ENCODE assay signal across 1 cellular context in the genomic region with DNA sequence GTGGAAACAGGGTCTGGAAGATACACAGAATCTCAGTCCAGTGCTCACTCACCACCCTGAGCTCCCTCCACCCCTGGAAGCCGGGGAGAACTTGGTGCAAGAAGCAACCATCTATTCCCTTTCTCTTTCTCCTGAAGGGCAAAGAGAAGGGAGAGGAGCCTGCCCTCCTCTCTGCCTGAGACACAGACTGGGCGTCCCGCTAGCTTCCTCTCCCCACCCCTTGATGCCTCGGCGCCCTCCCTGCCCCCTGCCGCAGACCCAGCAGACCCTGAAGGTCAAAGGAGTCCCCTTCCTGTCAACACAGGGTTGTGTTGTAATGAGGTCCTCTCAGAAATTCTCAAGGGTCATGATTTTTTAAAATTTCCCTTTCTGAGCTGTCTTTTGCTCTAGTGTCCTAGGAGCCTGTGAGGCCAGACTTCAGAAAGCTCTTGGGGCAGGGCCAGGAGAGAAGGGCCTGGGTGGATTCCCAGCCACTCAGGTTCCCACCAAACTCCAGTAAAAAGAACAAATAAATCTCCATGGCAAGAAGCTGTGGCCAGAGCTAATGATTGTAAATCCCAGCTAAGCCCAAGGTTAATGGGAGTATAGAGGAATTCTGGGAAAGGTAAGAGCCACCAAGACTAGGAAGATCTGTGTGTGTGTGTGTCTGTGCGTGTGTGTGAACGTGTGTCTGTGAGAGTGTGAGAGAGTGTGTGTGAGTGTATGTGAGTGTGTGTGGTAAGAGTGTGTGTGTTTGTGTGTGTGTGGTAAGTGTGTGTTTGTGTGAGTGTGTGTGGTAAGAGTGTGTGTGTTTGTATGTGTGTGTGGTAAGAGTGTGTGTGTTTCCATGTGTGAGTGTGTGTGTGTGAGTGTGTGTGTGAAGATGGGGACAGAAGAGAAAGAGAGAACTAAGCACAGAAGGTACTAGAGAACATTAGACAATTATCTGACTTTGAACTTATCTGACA.
TF ChIP-seq lines count a peak whose summit lies in the region.

No MANE protein-coding gene starts in this region.

TF ChIP-seq in HepG2, 621 proteins besides CTCF, POLR2A, EP300 and RAD21 (continued from another document and continues in another):
- TF ChIP-seq ZNF556 (CRISPR knock-in tag; IDR thresholded peaks at IDR 0.05; ENCODE audit: borderline replicate concordance) (peak; percentile 25; the same call in 1 of the 2 replicates), FOXO1 (CRISPR knock-in tag; IDR thresholded peaks at IDR 0.05) (0 out of 2 replicates have a peak, but pooled peaks have one; percentile 5), ARHGAP35 (CRISPR knock-in tag; IDR thresholded peaks at IDR 0.05; ENCODE audit: borderline replicate concordance) (no peak), TBL1XR1 (IDR thresholded peaks at IDR 0.05; ENCODE audit: borderline replicate concordance, low read length, partially characterized antibody) (no peak), ZNF557 (CRISPR knock-in tag; IDR thresholded peaks at IDR 0.05) (no peak), ZNF367 (CRISPR knock-in tag; IDR thresholded peaks at IDR 0.05; ENCODE audit: borderline replicate concordance) (no peak), SRSF4 (IDR thresholded peaks at IDR 0.05; ENCODE audit: low read depth, low read length, poor library complexity, severe bottlenecking) (no peak), KLF9 (CRISPR knock-in tag; IDR thresholded peaks at IDR 0.05; ENCODE audit: low read depth) (no peak), SP2 (CRISPR knock-in tag; IDR thresholded peaks at IDR 0.05) (no peak), ATF4 (CRISPR knock-in tag; IDR thresholded peaks at IDR 0.05) (no peak), MATR3 (CRISPR knock-in tag; IDR thresholded peaks at IDR 0.05) (no peak), SALL1 (CRISPR knock-in tag; IDR thresholded peaks at IDR 0.05) (no peak; the same call in 1 of the 2 replicates), ZNF446 (CRISPR knock-in tag; IDR thresholded peaks at IDR 0.05) (no peak), HMG20B (CRISPR knock-in tag; conservative IDR thresholded peaks at IDR 0.05) (no peak), ZNF839 (CRISPR knock-in tag; IDR thresholded peaks at IDR 0.05; ENCODE audit: borderline replicate concordance) (no peak), PREB (CRISPR knock-in tag; IDR thresholded peaks at IDR 0.05) (no peak), MAZ (IDR thresholded peaks at IDR 0.05; ENCODE audit: borderline replicate concordance, low read depth, low read length) (no peak), MAZ (CRISPR knock-in tag; IDR thresholded peaks at IDR 0.05; ENCODE audit: low read depth) (no peak), GTF2F1 (IDR thresholded peaks at IDR 0.05; ENCODE audit: low read length) (no peak), ZNF225 (CRISPR knock-in tag; IDR thresholded peaks at IDR 0.05) (no peak), ARNTL (CRISPR knock-in tag; IDR thresholded peaks at IDR 0.05) (no peak), FOXA1 (IDR thresholded peaks at IDR 0.05) (0 out of 2 replicates have a peak, but pooled peaks have one; percentile 44), FOXA1 (CRISPR knock-in tag; IDR thresholded peaks at IDR 0.05) (no peak), ZNF18 (CRISPR knock-in tag; IDR thresholded peaks at IDR 0.05; ENCODE audit: insufficient replicate concordance) (peak; percentile 82), FOXA3 (CRISPR knock-in tag; IDR thresholded peaks at IDR 0.05) (no peak), SP4 (CRISPR knock-in tag; IDR thresholded peaks at IDR 0.05) (no peak), ZSCAN20 (CRISPR knock-in tag; IDR thresholded peaks at IDR 0.05; ENCODE audit: borderline replicate concordance) (no peak), GZF1 (CRISPR knock-in tag; IDR thresholded peaks at IDR 0.05) (no peak)
- TF ChIP-seq, protein P1, sequence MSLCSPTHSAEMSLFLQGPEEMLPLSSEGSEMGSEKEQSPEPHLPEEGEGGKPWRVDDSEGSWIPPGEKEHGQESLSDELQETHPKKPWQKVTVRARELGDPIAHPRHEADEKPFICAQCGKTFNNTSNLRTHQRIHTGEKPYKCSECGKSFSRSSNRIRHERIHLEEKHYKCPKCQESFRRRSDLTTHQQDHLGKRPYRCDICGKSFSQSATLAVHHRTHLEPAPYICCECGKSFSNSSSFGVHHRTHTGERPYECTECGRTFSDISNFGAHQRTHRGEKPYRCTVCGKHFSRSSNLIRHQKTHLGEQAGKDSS (CRISPR knock-in tag; IDR thresholded peaks at IDR 0.05; ENCODE audit: borderline replicate concordance, low read depth): 0 out of 2 replicates have a peak, but pooled peaks have one; percentile 66
- TF ChIP-seq, protein P2, sequence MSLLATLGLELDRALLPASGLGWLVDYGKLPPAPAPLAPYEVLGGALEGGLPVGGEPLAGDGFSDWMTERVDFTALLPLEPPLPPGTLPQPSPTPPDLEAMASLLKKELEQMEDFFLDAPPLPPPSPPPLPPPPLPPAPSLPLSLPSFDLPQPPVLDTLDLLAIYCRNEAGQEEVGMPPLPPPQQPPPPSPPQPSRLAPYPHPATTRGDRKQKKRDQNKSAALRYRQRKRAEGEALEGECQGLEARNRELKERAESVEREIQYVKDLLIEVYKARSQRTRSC (CRISPR knock-in tag; IDR thresholded peaks at IDR 0.05; ENCODE audit: low read depth): no peak
- TF ChIP-seq, protein P3, sequence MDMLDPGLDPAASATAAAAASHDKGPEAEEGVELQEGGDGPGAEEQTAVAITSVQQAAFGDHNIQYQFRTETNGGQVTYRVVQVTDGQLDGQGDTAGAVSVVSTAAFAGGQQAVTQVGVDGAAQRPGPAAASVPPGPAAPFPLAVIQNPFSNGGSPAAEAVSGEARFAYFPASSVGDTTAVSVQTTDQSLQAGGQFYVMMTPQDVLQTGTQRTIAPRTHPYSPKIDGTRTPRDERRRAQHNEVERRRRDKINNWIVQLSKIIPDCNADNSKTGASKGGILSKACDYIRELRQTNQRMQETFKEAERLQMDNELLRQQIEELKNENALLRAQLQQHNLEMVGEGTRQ (IDR thresholded peaks at IDR 0.05; ENCODE audit: low read depth, low read length): no peak
- TF ChIP-seq, protein P3 (CRISPR knock-in tag; IDR thresholded peaks at IDR 0.05; ENCODE audit: borderline replicate concordance): no peak
- TF ChIP-seq, protein P4, sequence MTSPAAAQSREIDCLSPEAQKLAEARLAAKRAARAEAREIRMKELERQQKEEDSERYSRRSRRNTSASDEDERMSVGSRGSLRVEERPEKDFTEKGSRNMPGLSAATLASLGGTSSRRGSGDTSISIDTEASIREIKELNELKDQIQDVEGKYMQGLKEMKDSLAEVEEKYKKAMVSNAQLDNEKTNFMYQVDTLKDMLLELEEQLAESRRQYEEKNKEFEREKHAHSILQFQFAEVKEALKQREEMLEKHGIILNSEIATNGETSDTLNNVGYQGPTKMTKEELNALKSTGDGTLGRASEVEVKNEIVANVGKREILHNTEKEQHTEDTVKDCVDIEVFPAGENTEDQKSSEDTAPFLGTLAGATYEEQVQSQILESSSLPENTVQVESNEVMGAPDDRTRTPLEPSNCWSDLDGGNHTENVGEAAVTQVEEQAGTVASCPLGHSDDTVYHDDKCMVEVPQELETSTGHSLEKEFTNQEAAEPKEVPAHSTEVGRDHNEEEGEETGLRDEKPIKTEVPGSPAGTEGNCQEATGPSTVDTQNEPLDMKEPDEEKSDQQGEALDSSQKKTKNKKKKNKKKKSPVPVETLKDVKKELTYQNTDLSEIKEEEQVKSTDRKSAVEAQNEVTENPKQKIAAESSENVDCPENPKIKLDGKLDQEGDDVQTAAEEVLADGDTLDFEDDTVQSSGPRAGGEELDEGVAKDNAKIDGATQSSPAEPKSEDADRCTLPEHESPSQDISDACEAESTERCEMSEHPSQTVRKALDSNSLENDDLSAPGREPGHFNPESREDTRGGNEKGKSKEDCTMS (CRISPR knock-in tag; conservative IDR thresholded peaks at IDR 0.05): no peak
- TF ChIP-seq, protein P5, sequence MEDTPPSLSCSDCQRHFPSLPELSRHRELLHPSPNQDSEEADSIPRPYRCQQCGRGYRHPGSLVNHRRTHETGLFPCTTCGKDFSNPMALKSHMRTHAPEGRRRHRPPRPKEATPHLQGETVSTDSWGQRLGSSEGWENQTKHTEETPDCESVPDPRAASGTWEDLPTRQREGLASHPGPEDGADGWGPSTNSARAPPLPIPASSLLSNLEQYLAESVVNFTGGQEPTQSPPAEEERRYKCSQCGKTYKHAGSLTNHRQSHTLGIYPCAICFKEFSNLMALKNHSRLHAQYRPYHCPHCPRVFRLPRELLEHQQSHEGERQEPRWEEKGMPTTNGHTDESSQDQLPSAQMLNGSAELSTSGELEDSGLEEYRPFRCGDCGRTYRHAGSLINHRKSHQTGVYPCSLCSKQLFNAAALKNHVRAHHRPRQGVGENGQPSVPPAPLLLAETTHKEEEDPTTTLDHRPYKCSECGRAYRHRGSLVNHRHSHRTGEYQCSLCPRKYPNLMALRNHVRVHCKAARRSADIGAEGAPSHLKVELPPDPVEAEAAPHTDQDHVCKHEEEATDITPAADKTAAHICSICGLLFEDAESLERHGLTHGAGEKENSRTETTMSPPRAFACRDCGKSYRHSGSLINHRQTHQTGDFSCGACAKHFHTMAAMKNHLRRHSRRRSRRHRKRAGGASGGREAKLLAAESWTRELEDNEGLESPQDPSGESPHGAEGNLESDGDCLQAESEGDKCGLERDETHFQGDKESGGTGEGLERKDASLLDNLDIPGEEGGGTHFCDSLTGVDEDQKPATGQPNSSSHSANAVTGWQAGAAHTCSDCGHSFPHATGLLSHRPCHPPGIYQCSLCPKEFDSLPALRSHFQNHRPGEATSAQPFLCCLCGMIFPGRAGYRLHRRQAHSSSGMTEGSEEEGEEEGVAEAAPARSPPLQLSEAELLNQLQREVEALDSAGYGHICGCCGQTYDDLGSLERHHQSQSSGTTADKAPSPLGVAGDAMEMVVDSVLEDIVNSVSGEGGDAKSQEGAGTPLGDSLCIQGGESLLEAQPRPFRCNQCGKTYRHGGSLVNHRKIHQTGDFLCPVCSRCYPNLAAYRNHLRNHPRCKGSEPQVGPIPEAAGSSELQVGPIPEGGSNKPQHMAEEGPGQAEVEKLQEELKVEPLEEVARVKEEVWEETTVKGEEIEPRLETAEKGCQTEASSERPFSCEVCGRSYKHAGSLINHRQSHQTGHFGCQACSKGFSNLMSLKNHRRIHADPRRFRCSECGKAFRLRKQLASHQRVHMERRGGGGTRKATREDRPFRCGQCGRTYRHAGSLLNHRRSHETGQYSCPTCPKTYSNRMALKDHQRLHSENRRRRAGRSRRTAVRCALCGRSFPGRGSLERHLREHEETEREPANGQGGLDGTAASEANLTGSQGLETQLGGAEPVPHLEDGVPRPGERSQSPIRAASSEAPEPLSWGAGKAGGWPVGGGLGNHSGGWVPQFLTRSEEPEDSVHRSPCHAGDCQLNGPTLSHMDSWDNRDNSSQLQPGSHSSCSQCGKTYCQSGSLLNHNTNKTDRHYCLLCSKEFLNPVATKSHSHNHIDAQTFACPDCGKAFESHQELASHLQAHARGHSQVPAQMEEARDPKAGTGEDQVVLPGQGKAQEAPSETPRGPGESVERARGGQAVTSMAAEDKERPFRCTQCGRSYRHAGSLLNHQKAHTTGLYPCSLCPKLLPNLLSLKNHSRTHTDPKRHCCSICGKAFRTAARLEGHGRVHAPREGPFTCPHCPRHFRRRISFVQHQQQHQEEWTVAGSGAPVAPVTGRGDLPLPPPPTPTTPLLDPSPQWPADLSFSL (CRISPR knock-in tag; IDR thresholded peaks at IDR 0.05): peak; percentile 99
- TF ChIP-seq, protein P6, sequence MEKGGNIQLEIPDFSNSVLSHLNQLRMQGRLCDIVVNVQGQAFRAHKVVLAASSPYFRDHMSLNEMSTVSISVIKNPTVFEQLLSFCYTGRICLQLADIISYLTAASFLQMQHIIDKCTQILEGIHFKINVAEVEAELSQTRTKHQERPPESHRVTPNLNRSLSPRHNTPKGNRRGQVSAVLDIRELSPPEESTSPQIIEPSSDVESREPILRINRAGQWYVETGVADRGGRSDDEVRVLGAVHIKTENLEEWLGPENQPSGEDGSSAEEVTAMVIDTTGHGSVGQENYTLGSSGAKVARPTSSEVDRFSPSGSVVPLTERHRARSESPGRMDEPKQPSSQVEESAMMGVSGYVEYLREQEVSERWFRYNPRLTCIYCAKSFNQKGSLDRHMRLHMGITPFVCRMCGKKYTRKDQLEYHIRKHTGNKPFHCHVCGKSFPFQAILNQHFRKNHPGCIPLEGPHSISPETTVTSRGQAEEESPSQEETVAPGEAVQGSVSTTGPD (CRISPR knock-in tag; IDR thresholded peaks at IDR 0.05): no peak
